In genomic region chr12:104215638-104216297, GRCh38 we compare ENCODE assay signal across 1 cellular context.
A peak's percentile ranks its signal among the peaks of the same experiment; 100 is the strongest.
TF ChIP-seq lines count a peak whose summit lies in the region.

TSS of gene TXNRD1 (plus strand) at chr12:104215779. CDS start at chr12:104215803, 24 bp downstream.

TF ChIP-seq in GM12878, 131 proteins besides CTCF, POLR2A, EP300 and RAD21 (continued from another document):
- TF ChIP-seq E2F8 (IDR thresholded peaks at IDR 0.05; ENCODE audit: low read depth, partially characterized antibody): no peak
- TF ChIP-seq, protein P1, sequence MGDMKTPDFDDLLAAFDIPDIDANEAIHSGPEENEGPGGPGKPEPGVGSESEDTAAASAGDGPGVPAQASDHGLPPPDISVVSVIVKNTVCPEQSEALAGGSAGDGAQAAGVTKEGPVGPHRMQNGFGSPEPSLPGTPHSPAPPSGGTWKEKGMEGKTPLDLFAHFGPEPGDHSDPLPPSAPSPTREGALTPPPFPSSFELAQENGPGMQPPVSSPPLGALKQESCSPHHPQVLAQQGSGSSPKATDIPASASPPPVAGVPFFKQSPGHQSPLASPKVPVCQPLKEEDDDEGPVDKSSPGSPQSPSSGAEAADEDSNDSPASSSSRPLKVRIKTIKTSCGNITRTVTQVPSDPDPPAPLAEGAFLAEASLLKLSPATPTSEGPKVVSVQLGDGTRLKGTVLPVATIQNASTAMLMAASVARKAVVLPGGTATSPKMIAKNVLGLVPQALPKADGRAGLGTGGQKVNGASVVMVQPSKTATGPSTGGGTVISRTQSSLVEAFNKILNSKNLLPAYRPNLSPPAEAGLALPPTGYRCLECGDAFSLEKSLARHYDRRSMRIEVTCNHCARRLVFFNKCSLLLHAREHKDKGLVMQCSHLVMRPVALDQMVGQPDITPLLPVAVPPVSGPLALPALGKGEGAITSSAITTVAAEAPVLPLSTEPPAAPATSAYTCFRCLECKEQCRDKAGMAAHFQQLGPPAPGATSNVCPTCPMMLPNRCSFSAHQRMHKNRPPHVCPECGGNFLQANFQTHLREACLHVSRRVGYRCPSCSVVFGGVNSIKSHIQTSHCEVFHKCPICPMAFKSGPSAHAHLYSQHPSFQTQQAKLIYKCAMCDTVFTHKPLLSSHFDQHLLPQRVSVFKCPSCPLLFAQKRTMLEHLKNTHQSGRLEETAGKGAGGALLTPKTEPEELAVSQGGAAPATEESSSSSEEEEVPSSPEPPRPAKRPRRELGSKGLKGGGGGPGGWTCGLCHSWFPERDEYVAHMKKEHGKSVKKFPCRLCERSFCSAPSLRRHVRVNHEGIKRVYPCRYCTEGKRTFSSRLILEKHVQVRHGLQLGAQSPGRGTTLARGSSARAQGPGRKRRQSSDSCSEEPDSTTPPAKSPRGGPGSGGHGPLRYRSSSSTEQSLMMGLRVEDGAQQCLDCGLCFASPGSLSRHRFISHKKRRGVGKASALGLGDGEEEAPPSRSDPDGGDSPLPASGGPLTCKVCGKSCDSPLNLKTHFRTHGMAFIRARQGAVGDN (IDR thresholded peaks at IDR 0.05): peak; percentile 80; the same call in 1 of the 2 replicates
- peak; percentile 36 to 40; a peak in 1 of 4 replicates for TF ChIP-seq BHLHE40 (IDR thresholded peaks at IDR 0.05; ENCODE audit: borderline replicate concordance in 1 of 2, low read depth in 2 of 2, low read length in 1 of 2)
- peak; percentile 89; the same call in 1 of the 2 replicates for TF ChIP-seq SMARCA5 (IDR thresholded peaks at IDR 0.05)
- no peak for TF ChIP-seq CHD4 (IDR thresholded peaks at IDR 0.05)
- TF ChIP-seq RCOR1 (conservative IDR thresholded peaks at IDR 0.05; ENCODE audit: low read depth, low read length): no peak
- TF ChIP-seq ASH2L (IDR thresholded peaks at IDR 0.05; ENCODE audit: borderline replicate concordance, low read depth): no peak
- TF ChIP-seq CBX5 (IDR thresholded peaks at IDR 0.05; ENCODE audit: low read depth): peak; percentile 81; the same call in 1 of the 2 replicates
- TF ChIP-seq, protein P2, sequence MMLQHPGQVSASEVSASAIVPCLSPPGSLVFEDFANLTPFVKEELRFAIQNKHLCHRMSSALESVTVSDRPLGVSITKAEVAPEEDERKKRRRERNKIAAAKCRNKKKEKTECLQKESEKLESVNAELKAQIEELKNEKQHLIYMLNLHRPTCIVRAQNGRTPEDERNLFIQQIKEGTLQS (IDR thresholded peaks at IDR 0.05; ENCODE audit: borderline replicate concordance, extremely low read depth, low read depth, low read length): no peak
- TF ChIP-seq ZNF384 (IDR thresholded peaks at IDR 0.05; ENCODE audit: borderline replicate concordance, low read depth, low read length): no peak
- TF ChIP-seq TCF3 (IDR thresholded peaks at IDR 0.05; ENCODE audit: borderline replicate concordance, insufficient read depth, low read depth, low read length): 0 out of 2 replicates have a peak, but pooled peaks have one; percentile 41
- peak; percentile 68; the same call in 1 of the 2 replicates for TF ChIP-seq ZNF207 (IDR thresholded peaks at IDR 0.05; ENCODE audit: borderline replicate concordance)
- peak; percentile 87 for TF ChIP-seq YY1 (IDR thresholded peaks at IDR 0.05; ENCODE audit: low read depth, low read length)
- TF ChIP-seq MTA3 (IDR thresholded peaks at IDR 0.05; ENCODE audit: borderline replicate concordance, low read length): no peak
- TF ChIP-seq ZBTB33 (IDR thresholded peaks at IDR 0.05): peak; percentile 34; the same call in 1 of the 2 replicates
- TF ChIP-seq ELK1 (IDR thresholded peaks at IDR 0.05; ENCODE audit: low read depth, low read length): peak; percentile 56; the same call in 1 of the 2 replicates
- no peak for TF ChIP-seq TARDBP (IDR thresholded peaks at IDR 0.05; ENCODE audit: borderline replicate concordance)
- TF ChIP-seq RB1 (IDR thresholded peaks at IDR 0.05; ENCODE audit: borderline replicate concordance): peak; percentile 63; the same call in 1 of the 2 replicates
- TF ChIP-seq SIN3A (IDR thresholded peaks at IDR 0.05; ENCODE audit: low read depth, low read length): peak; percentile 44; the same call in 1 of the 2 replicates
- no peak for TF ChIP-seq ZNF217 (IDR thresholded peaks at IDR 0.05)
- TF ChIP-seq ZSCAN29 (IDR thresholded peaks at IDR 0.05): no peak
- peak; percentile 59; the same call in 1 of the 2 replicates for TF ChIP-seq RUNX3 (IDR thresholded peaks at IDR 0.05; ENCODE audit: low read length)
- 0 out of 2 replicates have a peak, but pooled peaks have one; percentile 9 for TF ChIP-seq CREB1 (IDR thresholded peaks at IDR 0.05; ENCODE audit: low read depth)
- peak; percentile 15 for TF ChIP-seq SP1 (IDR thresholded peaks at IDR 0.05; ENCODE audit: low read depth, low read length)
- TF ChIP-seq IRF3 (IDR thresholded peaks at IDR 0.05): peak; percentile 24; the same call in 1 of the 2 replicates
- peak; percentile 90 for TF ChIP-seq SMC3 (IDR thresholded peaks at IDR 0.05; ENCODE audit: borderline replicate concordance, low read length)
